Comparison of ENCODE assay signal across 1 cellular context in genomic region chr22:42714768-42715430, GRCh38.
TF ChIP-seq lines count a peak whose summit lies in the region.

No MANE protein-coding gene starts in this region.

TF ChIP-seq in WTC11, 78 proteins besides CTCF, POLR2A, EP300 and RAD21 (continued from another document):
- no peak for TF ChIP-seq E2F1 (CRISPR knock-in tag; IDR thresholded peaks at IDR 0.05)
- TF ChIP-seq, protein P1, sequence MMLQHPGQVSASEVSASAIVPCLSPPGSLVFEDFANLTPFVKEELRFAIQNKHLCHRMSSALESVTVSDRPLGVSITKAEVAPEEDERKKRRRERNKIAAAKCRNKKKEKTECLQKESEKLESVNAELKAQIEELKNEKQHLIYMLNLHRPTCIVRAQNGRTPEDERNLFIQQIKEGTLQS (CRISPR knock-in tag; conservative IDR thresholded peaks at IDR 0.05): no peak
- TF ChIP-seq NR3C1 (CRISPR knock-in tag; conservative IDR thresholded peaks at IDR 0.05; ENCODE audit: low read depth): no peak
- TF ChIP-seq ZNF281 (CRISPR knock-in tag; IDR thresholded peaks at IDR 0.05): no peak
- TF ChIP-seq, protein P2, sequence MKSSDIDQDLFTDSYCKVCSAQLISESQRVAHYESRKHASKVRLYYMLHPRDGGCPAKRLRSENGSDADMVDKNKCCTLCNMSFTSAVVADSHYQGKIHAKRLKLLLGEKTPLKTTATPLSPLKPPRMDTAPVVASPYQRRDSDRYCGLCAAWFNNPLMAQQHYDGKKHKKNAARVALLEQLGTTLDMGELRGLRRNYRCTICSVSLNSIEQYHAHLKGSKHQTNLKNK (CRISPR knock-in tag; IDR thresholded peaks at IDR 0.05): no peak
- TF ChIP-seq SOX15 (CRISPR knock-in tag; IDR thresholded peaks at IDR 0.05): no peak
- TF ChIP-seq, protein P3, sequence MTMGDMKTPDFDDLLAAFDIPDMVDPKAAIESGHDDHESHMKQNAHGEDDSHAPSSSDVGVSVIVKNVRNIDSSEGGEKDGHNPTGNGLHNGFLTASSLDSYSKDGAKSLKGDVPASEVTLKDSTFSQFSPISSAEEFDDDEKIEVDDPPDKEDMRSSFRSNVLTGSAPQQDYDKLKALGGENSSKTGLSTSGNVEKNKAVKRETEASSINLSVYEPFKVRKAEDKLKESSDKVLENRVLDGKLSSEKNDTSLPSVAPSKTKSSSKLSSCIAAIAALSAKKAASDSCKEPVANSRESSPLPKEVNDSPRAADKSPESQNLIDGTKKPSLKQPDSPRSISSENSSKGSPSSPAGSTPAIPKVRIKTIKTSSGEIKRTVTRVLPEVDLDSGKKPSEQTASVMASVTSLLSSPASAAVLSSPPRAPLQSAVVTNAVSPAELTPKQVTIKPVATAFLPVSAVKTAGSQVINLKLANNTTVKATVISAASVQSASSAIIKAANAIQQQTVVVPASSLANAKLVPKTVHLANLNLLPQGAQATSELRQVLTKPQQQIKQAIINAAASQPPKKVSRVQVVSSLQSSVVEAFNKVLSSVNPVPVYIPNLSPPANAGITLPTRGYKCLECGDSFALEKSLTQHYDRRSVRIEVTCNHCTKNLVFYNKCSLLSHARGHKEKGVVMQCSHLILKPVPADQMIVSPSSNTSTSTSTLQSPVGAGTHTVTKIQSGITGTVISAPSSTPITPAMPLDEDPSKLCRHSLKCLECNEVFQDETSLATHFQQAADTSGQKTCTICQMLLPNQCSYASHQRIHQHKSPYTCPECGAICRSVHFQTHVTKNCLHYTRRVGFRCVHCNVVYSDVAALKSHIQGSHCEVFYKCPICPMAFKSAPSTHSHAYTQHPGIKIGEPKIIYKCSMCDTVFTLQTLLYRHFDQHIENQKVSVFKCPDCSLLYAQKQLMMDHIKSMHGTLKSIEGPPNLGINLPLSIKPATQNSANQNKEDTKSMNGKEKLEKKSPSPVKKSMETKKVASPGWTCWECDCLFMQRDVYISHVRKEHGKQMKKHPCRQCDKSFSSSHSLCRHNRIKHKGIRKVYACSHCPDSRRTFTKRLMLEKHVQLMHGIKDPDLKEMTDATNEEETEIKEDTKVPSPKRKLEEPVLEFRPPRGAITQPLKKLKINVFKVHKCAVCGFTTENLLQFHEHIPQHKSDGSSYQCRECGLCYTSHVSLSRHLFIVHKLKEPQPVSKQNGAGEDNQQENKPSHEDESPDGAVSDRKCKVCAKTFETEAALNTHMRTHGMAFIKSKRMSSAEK (CRISPR knock-in tag; IDR thresholded peaks at IDR 0.05; ENCODE audit: borderline replicate concordance): no peak
- TF ChIP-seq ZSCAN18 (CRISPR knock-in tag; IDR thresholded peaks at IDR 0.05): no peak
- TF ChIP-seq ZNF263 (CRISPR knock-in tag; IDR thresholded peaks at IDR 0.05; ENCODE audit: low read depth): no peak
- TF ChIP-seq CBFB (CRISPR knock-in tag; IDR thresholded peaks at IDR 0.05; ENCODE audit: low read depth): no peak
- TF ChIP-seq ZNF219 (CRISPR knock-in tag; IDR thresholded peaks at IDR 0.05; ENCODE audit: borderline replicate concordance): no peak
- no peak for TF ChIP-seq ZNF396 (CRISPR knock-in tag; IDR thresholded peaks at IDR 0.05; ENCODE audit: borderline replicate concordance)
- TF ChIP-seq USF1 (CRISPR knock-in tag; IDR thresholded peaks at IDR 0.05): no peak
- no peak for TF ChIP-seq FOXJ3 (CRISPR knock-in tag; IDR thresholded peaks at IDR 0.05; ENCODE audit: borderline replicate concordance)
- TF ChIP-seq, protein P4, sequence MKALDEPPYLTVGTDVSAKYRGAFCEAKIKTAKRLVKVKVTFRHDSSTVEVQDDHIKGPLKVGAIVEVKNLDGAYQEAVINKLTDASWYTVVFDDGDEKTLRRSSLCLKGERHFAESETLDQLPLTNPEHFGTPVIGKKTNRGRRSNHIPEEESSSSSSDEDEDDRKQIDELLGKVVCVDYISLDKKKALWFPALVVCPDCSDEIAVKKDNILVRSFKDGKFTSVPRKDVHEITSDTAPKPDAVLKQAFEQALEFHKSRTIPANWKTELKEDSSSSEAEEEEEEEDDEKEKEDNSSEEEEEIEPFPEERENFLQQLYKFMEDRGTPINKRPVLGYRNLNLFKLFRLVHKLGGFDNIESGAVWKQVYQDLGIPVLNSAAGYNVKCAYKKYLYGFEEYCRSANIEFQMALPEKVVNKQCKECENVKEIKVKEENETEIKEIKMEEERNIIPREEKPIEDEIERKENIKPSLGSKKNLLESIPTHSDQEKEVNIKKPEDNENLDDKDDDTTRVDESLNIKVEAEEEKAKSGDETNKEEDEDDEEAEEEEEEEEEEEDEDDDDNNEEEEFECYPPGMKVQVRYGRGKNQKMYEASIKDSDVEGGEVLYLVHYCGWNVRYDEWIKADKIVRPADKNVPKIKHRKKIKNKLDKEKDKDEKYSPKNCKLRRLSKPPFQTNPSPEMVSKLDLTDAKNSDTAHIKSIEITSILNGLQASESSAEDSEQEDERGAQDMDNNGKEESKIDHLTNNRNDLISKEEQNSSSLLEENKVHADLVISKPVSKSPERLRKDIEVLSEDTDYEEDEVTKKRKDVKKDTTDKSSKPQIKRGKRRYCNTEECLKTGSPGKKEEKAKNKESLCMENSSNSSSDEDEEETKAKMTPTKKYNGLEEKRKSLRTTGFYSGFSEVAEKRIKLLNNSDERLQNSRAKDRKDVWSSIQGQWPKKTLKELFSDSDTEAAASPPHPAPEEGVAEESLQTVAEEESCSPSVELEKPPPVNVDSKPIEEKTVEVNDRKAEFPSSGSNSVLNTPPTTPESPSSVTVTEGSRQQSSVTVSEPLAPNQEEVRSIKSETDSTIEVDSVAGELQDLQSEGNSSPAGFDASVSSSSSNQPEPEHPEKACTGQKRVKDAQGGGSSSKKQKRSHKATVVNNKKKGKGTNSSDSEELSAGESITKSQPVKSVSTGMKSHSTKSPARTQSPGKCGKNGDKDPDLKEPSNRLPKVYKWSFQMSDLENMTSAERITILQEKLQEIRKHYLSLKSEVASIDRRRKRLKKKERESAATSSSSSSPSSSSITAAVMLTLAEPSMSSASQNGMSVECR (CRISPR knock-in tag; IDR thresholded peaks at IDR 0.05; ENCODE audit: borderline replicate concordance): no peak
TF ChIP-seq in WTC11: peak in this region for 0.
